8 cellular contexts compared by ENCODE assay signal in genomic region chr9:70602364-70603019, GRCh38.
DNase-seq lines count a peak whose midpoint lies in the region; ATAC-seq and TF ChIP-seq lines count a peak whose summit lies in the region.

No MANE protein-coding gene starts in this region.

- DNase-seq in EL (peak; percentile 87), Kasumi-1 (lab: John Stamatoyannopoulos, UW) (peak; percentile 81 to 83), RPMI7951 (ENCODE audit: low read depth) (peak; percentile 85), glutamatergic neuron (peak; percentile 41), ovary (peak; percentile 41 to 74 (median 53)), aorta (no peak)
- peak; percentile 23 for DNase-seq in activated naive CD8-positive, alpha-beta T cell treated with anti-CD3 and anti-CD28 coated beads for 36 hours

- 45 to 46% (median 46%) methylated on average over 5 of the region's 5 CpGs for WGBS in ovary, 3 donors
- WGBS in aorta, 2 donors = 32 to 36% methylated on average over 5 of the region's 5 CpGs

- peaks cover 11% of the 10 kb centered on the region for H3K4me1 ChIP-seq in ovary (ENCODE audit: insufficient read depth)
- peaks cover 2 to 3% of the 10 kb centered on the region in 2 donors for H3K4me1 ChIP-seq in aorta (ENCODE audit: control insufficient read depth in 1 of 2, insufficient read depth in 2 of 2, low read length in 2 of 2)

- H3K4me3 ChIP-seq in ovary (no peak overlapping the region), aorta (ENCODE audit: low read length in 2 of 2) (no peak overlapping the region)

- no peaks in the 10 kb centered on the region for H3K27me3 Mint-ChIP-seq in activated naive CD8-positive, alpha-beta T cell treated with anti-CD3 and anti-CD28 coated beads for 36 hours
- H3K27me3 Mint-ChIP-seq in glutamatergic neuron (ENCODE audit: unreplicated experiment) = no peaks in the 10 kb centered on the region

- TF ChIP-seq EP300 in ovary (IDR thresholded peaks at IDR 0.05) = no peak

- intact Hi-C loops in ovary (cut with DNase I) (loop anchor here in 3 of 4 donors (5.0 to 10.0 kb wide), 5 partner anchors 248 to 1558 kb away; no protein-coding TSS in a partner anchor), aorta (cut with DNase I) (loop anchor here (2.0 to 10.0 kb wide), 8 partner anchors 120 to 628 kb away; partner anchors contain the start of gene SMC5 (in 1 of the 2))

- TF ChIP-seq CTCF in glutamatergic neuron (IDR thresholded peaks at IDR 0.05; ENCODE audit: partially characterized antibody, unreplicated experiment) (peak; percentile 59), ovary (IDR thresholded peaks at IDR 0.05) (peak; percentile 61 to 92 (median 78))

- H3K36me3 ChIP-seq in ovary = no peaks in the 10 kb centered on the region
- H3K36me3 ChIP-seq in aorta (ENCODE audit: control insufficient read depth in 1 of 2, insufficient read depth in 2 of 2, low read length in 1 of 2) = no peaks in the 10 kb centered on the region

- no peak overlapping the region for H3K27ac Mint-ChIP-seq in activated naive CD8-positive, alpha-beta T cell treated with anti-CD3 and anti-CD28 coated beads for 36 hours
- no peak overlapping the region for H3K27ac Mint-ChIP-seq in glutamatergic neuron (ENCODE audit: unreplicated experiment)

- H3K9me3 ChIP-seq in ovary (no peaks in the 10 kb centered on the region), aorta (ENCODE audit: control insufficient read depth, low read length) (no peaks in the 10 kb centered on the region)

- no peaks in the 10 kb centered on the region for H3K27me3 ChIP-seq in ovary
- no peaks in the 10 kb centered on the region for H3K27me3 ChIP-seq in aorta (ENCODE audit: control insufficient read depth in 1 of 2, insufficient read depth in 2 of 2, low read length in 1 of 2)

- ATAC-seq in GM21576 (IDR thresholded peaks at IDR 0.05; ENCODE audit: unreplicated experiment) = peak; percentile 77
- peak; percentile 88 for ATAC-seq in aorta (ENCODE audit: low FRiP score)

- H3K27ac ChIP-seq in ovary (peak overlapping the region; percentile 74 to 85), aorta (ENCODE audit: low read depth in 1 of 2, low read length in 2 of 2) (peak overlapping the region; percentile 60 to 85)

- no peak overlapping the region for H3K4me3 Mint-ChIP-seq in activated naive CD8-positive, alpha-beta T cell treated with anti-CD3 and anti-CD28 coated beads for 36 hours
- H3K4me3 Mint-ChIP-seq in glutamatergic neuron (ENCODE audit: unreplicated experiment) = no peak overlapping the region

- no peak for TF ChIP-seq POLR2A in ovary (IDR thresholded peaks at IDR 0.05)

- no peaks in the 10 kb centered on the region for H3K36me3 Mint-ChIP-seq in activated naive CD8-positive, alpha-beta T cell treated with anti-CD3 and anti-CD28 coated beads for 36 hours
- no peaks in the 10 kb centered on the region for H3K36me3 Mint-ChIP-seq in glutamatergic neuron (ENCODE audit: unreplicated experiment)

- H3K4me1 Mint-ChIP-seq in activated naive CD8-positive, alpha-beta T cell treated with anti-CD3 and anti-CD28 coated beads for 36 hours = peaks cover under 1% of the 10 kb centered on the region
- no peaks in the 10 kb centered on the region for H3K4me1 Mint-ChIP-seq in glutamatergic neuron (ENCODE audit: low read depth, unreplicated experiment)

- H3K9me3 Mint-ChIP-seq in activated naive CD8-positive, alpha-beta T cell treated with anti-CD3 and anti-CD28 coated beads for 36 hours = no peaks in the 10 kb centered on the region
- no peaks in the 10 kb centered on the region for H3K9me3 Mint-ChIP-seq in glutamatergic neuron (ENCODE audit: unreplicated experiment)

Comparison
In these comparisons a context has a peak if more than half of its experiments do, and no peak if none do; other contexts are left out.
1. DNase-seq: peak in EL (single experiment), Kasumi-1 (2 of 2), RPMI7951 (single experiment), activated naive CD8-positive, alpha-beta T cell treated with anti-CD3 and anti-CD28 coated beads for 36 hours (single experiment), glutamatergic neuron (single experiment) and ovary (5 of 5); none in aorta (0 of 2).